Comparison of ENCODE assay signal across 19 cellular contexts in the genomic region with DNA sequence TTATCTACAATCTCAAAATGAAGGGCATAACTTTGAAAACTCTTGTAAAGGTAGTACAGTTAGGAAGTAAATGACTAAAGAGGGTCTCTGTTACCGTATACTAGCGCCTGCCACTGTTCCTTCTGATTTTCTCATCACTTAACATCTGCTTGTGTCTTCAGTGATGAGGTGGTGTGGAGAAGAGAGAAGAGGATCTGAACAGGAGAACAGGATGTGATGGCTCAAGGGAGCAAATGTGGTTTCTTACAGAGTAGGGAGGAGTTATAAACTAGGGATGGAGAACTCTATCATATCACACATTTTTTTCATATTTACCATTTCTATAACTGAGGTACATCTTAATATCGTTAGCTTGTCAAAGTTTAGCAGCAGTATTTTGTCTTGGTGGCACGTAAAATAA. TPM values are rescaled to one million over a fixed set of nuclear protein-coding genes. Genes with fewer than 3 reads are reported as not detected.
"Had no signal": no experiment of that assay in that cellular context is flagged by ENCODE, and none has a peak within 500 bp of the region (broad histone marks: within the 10 kb centered on the region; RNA-seq: fewer than 3 reads in every experiment).

No MANE protein-coding gene starts in this region.

- H3K27me3 ChIP-seq: tibial nerve, uterus had no signal

- H3K9me3 Mint-ChIP-seq: nephron had no signal

- DNase-seq: activated CD4-positive, alpha-beta T cell treated with anti-CD3 and anti-CD28 coated beads, Interleukin-2, amount 50 U/mL, for 48 hours; activated gamma-delta T cell; activated T-cell treated with anti-CD3 and anti-CD28 coated beads, Interleukin-2, amount 50 U/mL, for 48 hours; anterior cingulate cortex; cerebellar nuclear complex; effector memory CD4-positive, alpha-beta T cell; foreskin melanocyte; kidney glomerular epithelial cell; mesendoderm; nucleus accumbens; stimulated activated CD4-positive, alpha-beta T cell treated with anti-CD3 and anti-CD28 coated beads, Interleukin-4, amount 100 ng/mL, for 24 hours; stimulated activated naive CD4-positive, alpha-beta T cell; uterus had no signal

- H3K27ac ChIP-seq: skin epidermis, tibial nerve, uterus, VCaP had no signal

- H3K4me3 ChIP-seq: skin epidermis, tibial nerve, uterus had no signal

- H3K27ac Mint-ChIP-seq: dendritic cell treated with granulocyte-macrophage colony-stimulating factor and Interleukin-4, amounts not matched to agents 40 ng/mL and 50 ng/mL, for 4 days; nephron had no signal

- H3K9me3 ChIP-seq: tibial nerve, uterus had no signal

- H3K4me1 Mint-ChIP-seq: nephron had no signal

- H3K4me3 Mint-ChIP-seq: dendritic cell treated with granulocyte-macrophage colony-stimulating factor and Interleukin-4, amounts not matched to agents 40 ng/mL and 50 ng/mL, for 4 days; nephron had no signal

- H3K36me3 ChIP-seq: tibial nerve, uterus had no signal

- H3K27me3 Mint-ChIP-seq: dendritic cell treated with granulocyte-macrophage colony-stimulating factor and Interleukin-4, amounts not matched to agents 40 ng/mL and 50 ng/mL, for 4 days had no signal

- H3K4me1 ChIP-seq: uterus had no signal

RNA-seq across cellular contexts. Expression of gene KCTD4, which starts 1.1 kb away (rescaled TPM):
- total RNA-seq: subcutaneous adipose tissue, uterus had no signal
